ENCODE assay signal across 8 cellular contexts in genomic region chr19:41871573-41872383, GRCh38.
DNase-seq lines count a peak whose midpoint lies in the region; ATAC-seq lines count a peak whose summit lies in the region.

No MANE protein-coding gene starts in this region.

- DNase-seq in NCI-H2171 treated with DMSO at 0.1 percent for 48 hours (lab: John Stamatoyannopoulos, UW) (peak; percentile 4), NCI-H2171 (lab: John Stamatoyannopoulos, UW) (no peak), UCSD-AML1 (lab: John Stamatoyannopoulos, UW; ENCODE audit: unreplicated experiment) (peak; percentile 88), germinal center (ENCODE audit: low spot score) (peak; percentile 75), DMS153 (lab: John Stamatoyannopoulos, UW) (no peak), NCI-H510A treated with DMSO at 0.1 percent for 48 hours (lab: John Stamatoyannopoulos, UW) (no peak)
- DNase-seq in stimulated activated CD8-positive, alpha-beta memory T cell treated with anti-CD3 and anti-CD28 coated beads, Interleukin-7, amount 100 ng/mL, for 48 hours (ENCODE audit: extremely low read depth in 1 of 2, low read depth in 1 of 2), result peak; percentile 61 to 77

- ATAC-seq in HG03159 (IDR thresholded peaks at IDR 0.05; ENCODE audit: unreplicated experiment), result peak; percentile 48

Comparison
In these comparisons a context has a peak if more than half of its experiments do, and no peak if none do; other contexts are left out.
1. DNase-seq: peak in NCI-H2171 treated with DMSO at 0.1 percent for 48 hours (single experiment), UCSD-AML1 (single experiment), germinal center (single experiment) and stimulated activated CD8-positive, alpha-beta memory T cell treated with anti-CD3 and anti-CD28 coated beads, Interleukin-7, amount 100 ng/mL, for 48 hours (2 of 2); none in NCI-H2171 (single experiment), DMS153 (single experiment) and NCI-H510A treated with DMSO at 0.1 percent for 48 hours (single experiment).